Comparison of ENCODE assay signal across 8 cellular contexts in the genomic region with DNA sequence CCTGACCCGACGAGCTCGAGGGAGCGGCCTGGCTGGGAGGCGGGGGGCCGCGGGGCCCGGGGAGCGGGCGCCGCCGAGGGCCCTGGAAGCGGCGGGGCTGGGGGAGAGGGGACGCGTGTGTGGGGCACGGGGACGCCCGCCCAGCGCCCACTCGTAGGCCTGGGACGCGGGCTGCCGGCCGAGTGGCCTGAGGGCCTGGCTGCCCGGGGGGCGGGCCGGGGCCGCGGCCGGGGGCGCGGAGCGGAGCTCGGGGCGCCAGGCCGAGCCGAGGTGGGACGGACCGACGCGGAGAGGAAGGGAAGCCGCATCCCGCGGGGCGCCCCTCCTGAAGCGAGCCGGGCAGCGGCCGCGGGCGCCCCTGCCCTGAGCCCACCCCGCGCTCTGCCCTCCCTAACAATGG.
DNase-seq lines count a peak whose midpoint lies in the region; ATAC-seq, FAIRE-seq and TF ChIP-seq lines count a peak whose summit lies in the region.
"Not testable (repeated sequence)": the region's sequence is repeated elsewhere in the genome, so short reads cannot be mapped to it uniquely, and the experiment has no call there.

No MANE protein-coding gene starts in this region.

- H3K9me3 ChIP-seq in small intestine (ENCODE audit: control insufficient read depth, low read depth) = not testable (repeated sequence)

- not testable (repeated sequence) for H3K36me3 ChIP-seq in small intestine (ENCODE audit: control insufficient read depth in 2 of 2, insufficient read depth in 2 of 2, low read length in 2 of 2)

- not testable (repeated sequence) for H3K9me3 Mint-ChIP-seq in activated T-cell treated with anti-CD3 and anti-CD28 coated beads, Interleukin-2, amount 50 U/mL, for 4 hours

- peak overlapping the region; percentile 49 for H3K4me3 ChIP-seq in LNCaP clone FGC (ENCODE audit: low read depth, low read length)
- H3K4me3 ChIP-seq in epithelial cell of proximal tubule (ENCODE audit: low read depth, low read length) = peak overlapping the region; percentile 52
- peak overlapping the region; percentile 32 for H3K4me3 ChIP-seq in lower leg skin (ENCODE audit: low read depth, poor library complexity, severe bottlenecking)
- H3K4me3 ChIP-seq in small intestine (ENCODE audit: low read depth in 1 of 2, low read length in 2 of 2) = peak overlapping the region; percentile 53 to 72

- WGBS in lower leg skin, 2 donors = 0% methylated on average over 7 of the region's 54 CpGs; no CpG with 5 or more reads in 1 of the 2 donors
- WGBS in small intestine, 3 donors = 0 to 1% methylated on average over 36 to 47 of the region's 54 CpGs; no CpG with 5 or more reads in 1 of the 3 donors

- not testable (repeated sequence) for TF ChIP-seq CTCF in C4-2B (conservative IDR thresholded peaks at IDR 0.05); LNCaP clone FGC (IDR thresholded peaks at IDR 0.05; ENCODE audit: control insufficient read depth, extremely low read depth, insufficient read depth); epithelial cell of proximal tubule (conservative IDR thresholded peaks at IDR 0.05; ENCODE audit: low read depth, low read length); lower leg skin (IDR thresholded peaks at IDR 0.05)

- TF ChIP-seq POLR2A in lower leg skin (IDR thresholded peaks at IDR 0.05) = not testable (repeated sequence)

- not testable (repeated sequence) for DNase-seq in LNCaP clone FGC (ENCODE audit: low read depth); activated T-cell treated with anti-CD3 and anti-CD28 coated beads, Interleukin-2, amount 50 U/mL, for 4 hours; epithelial cell of proximal tubule (ENCODE audit: low read depth); lower leg skin (ENCODE audit: low spot score in 2 of 2); small intestine

- FAIRE-seq in small intestine (lab: Jason Lieb, UNC) = not testable (repeated sequence)

- peak overlapping the region; percentile 37; the same call in 1 of the 2 replicates for H3K27ac ChIP-seq in C4-2B
- H3K27ac ChIP-seq in small intestine (ENCODE audit: low read depth in 1 of 2, low read length in 1 of 2) = not testable (repeated sequence)

- ATAC-seq in GM19397 (IDR thresholded peaks at IDR 0.05; ENCODE audit: unreplicated experiment) = peak; percentile 45
- ATAC-seq in HG02884 (IDR thresholded peaks at IDR 0.05; ENCODE audit: unreplicated experiment) = peak; percentile 35
- ATAC-seq in activated T-cell treated with anti-CD3 and anti-CD28 coated beads, Interleukin-2, amount 50 U/mL, for 4 hours = peak; percentile 57 to 61

- H3K36me3 Mint-ChIP-seq in activated T-cell treated with anti-CD3 and anti-CD28 coated beads, Interleukin-2, amount 50 U/mL, for 4 hours (ENCODE audit: insufficient read depth) = not testable (repeated sequence)

- H3K4me1 ChIP-seq in small intestine (ENCODE audit: control insufficient read depth in 2 of 2, insufficient read depth in 1 of 2, low read depth in 1 of 2, low read length in 1 of 2) = not testable (repeated sequence)

- not testable (repeated sequence) for H3K27me3 ChIP-seq in small intestine (ENCODE audit: control insufficient read depth in 2 of 2, insufficient read depth in 2 of 2, low read length in 2 of 2)

- not testable (repeated sequence) for H3K4me1 Mint-ChIP-seq in activated T-cell treated with anti-CD3 and anti-CD28 coated beads, Interleukin-2, amount 50 U/mL, for 4 hours (ENCODE audit: low read depth)

- peak overlapping the region; percentile 86 for H3K4me3 Mint-ChIP-seq in activated T-cell treated with anti-CD3 and anti-CD28 coated beads, Interleukin-2, amount 50 U/mL, for 4 hours

- H3K27me3 Mint-ChIP-seq in activated T-cell treated with anti-CD3 and anti-CD28 coated beads, Interleukin-2, amount 50 U/mL, for 4 hours (ENCODE audit: low read depth) = not testable (repeated sequence)

- intact Hi-C loops in lower leg skin (cut with DNase I; ENCODE audit: low total_unique reads) = not testable (repeated sequence)
